1 cellular context compared by ENCODE assay signal in the genomic region with DNA sequence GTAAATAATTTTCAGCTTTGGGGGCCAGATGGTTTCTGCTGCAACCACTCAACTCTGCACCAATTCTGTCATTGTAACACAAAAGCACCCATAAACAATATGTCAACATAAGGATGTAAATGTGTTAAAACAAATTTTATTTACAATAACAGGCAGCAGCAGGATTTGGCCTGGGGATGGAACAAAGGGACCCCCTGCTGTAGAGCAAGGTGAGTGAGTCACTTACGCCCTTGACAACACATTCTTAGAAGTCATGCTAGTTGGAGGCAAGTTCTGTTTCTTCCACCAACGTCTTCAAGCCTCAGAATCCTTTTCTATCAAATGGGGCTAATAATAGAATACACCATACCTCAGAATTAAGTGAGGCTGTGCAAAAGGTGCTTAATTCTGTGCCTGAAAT.
A peak's percentile ranks its signal among the peaks of the same experiment; 100 is the strongest.
TF ChIP-seq lines count a peak whose summit lies in the region.

No MANE protein-coding gene starts in this region.

TF ChIP-seq in GM23338, 12 proteins besides CTCF, POLR2A, EP300 and RAD21 (continued from another document):
- TF ChIP-seq, protein P1, sequence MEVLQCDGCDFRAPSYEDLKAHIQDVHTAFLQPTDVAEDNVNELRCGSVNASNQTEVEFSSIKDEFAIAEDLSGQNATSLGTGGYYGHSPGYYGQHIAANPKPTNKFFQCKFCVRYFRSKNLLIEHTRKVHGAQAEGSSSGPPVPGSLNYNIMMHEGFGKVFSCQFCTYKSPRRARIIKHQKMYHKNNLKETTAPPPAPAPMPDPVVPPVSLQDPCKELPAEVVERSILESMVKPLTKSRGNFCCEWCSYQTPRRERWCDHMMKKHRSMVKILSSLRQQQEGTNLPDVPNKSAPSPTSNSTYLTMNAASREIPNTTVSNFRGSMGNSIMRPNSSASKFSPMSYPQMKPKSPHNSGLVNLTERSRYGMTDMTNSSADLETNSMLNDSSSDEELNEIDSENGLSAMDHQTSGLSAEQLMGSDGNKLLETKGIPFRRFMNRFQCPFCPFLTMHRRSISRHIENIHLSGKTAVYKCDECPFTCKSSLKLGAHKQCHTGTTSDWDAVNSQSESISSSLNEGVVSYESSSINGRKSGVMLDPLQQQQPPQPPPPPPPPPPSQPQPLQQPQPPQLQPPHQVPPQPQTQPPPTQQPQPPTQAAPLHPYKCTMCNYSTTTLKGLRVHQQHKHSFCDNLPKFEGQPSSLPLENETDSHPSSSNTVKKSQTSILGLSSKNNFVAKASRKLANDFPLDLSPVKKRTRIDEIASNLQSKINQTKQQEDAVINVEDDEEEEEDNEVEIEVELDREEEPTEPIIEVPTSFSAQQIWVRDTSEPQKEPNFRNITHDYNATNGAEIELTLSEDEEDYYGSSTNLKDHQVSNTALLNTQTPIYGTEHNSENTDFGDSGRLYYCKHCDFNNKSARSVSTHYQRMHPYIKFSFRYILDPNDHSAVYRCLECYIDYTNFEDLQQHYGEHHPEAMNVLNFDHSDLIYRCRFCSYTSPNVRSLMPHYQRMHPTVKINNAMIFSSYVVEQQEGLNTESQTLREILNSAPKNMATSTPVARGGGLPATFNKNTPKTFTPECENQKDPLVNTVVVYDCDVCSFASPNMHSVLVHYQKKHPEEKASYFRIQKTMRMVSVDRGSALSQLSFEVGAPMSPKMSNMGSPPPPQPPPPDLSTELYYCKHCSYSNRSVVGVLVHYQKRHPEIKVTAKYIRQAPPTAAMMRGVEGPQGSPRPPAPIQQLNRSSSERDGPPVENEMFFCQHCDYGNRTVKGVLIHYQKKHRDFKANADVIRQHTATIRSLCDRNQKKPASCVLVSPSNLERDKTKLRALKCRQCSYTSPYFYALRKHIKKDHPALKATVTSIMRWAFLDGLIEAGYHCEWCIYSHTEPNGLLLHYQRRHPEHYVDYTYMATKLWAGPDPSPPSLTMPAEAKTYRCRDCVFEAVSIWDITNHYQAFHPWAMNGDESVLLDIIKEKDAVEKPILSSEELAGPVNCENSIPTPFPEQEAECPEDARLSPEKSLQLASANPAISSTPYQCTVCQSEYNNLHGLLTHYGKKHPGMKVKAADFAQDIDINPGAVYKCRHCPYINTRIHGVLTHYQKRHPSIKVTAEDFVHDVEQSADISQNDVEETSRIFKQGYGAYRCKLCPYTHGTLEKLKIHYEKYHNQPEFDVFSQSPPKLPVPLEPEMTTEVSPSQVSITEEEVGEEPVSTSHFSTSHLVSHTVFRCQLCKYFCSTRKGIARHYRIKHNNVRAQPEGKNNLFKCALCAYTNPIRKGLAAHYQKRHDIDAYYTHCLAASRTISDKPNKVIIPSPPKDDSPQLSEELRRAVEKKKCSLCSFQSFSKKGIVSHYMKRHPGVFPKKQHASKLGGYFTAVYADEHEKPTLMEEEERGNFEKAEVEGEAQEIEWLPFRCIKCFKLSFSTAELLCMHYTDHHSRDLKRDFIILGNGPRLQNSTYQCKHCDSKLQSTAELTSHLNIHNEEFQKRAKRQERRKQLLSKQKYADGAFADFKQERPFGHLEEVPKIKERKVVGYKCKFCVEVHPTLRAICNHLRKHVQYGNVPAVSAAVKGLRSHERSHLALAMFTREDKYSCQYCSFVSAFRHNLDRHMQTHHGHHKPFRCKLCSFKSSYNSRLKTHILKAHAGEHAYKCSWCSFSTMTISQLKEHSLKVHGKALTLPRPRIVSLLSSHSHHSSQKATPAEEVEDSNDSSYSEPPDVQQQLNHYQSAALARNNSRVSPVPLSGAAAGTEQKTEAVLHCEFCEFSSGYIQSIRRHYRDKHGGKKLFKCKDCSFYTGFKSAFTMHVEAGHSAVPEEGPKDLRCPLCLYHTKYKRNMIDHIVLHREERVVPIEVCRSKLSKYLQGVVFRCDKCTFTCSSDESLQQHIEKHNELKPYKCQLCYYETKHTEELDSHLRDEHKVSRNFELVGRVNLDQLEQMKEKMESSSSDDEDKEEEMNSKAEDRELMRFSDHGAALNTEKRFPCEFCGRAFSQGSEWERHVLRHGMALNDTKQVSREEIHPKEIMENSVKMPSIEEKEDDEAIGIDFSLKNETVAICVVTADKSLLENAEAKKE (CRISPR knock-in tag; IDR thresholded peaks at IDR 0.05) = 0 out of 2 replicates have a peak, but pooled peaks have one; percentile 37
- TF ChIP-seq ZNF331 (CRISPR knock-in tag; IDR thresholded peaks at IDR 0.05; ENCODE audit: low read depth) = no peak
